In the genomic region with DNA sequence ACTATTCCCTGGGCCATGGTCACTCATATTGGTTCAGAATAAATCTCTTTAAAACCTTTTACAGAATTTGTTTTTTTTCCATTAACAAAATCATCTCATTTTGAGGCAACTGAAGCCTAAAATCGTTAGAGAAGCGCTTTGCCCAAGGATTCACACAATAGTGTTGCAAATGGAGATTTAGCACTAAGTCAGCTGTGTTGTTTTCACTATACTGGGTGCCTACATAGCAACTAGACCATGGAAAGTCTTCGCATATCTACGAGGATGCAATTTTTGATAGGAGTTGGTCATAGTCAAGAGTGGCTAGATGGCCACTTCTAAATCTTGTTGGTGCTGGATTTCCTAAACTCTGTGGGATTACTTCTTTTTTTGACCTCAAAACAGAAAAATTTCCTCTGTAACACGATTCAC, we compare ENCODE assay signal across 8 cellular contexts. TPM values are rescaled to one million over a fixed set of nuclear protein-coding genes. Genes with fewer than 3 reads are reported as not detected.
A peak's percentile ranks its signal among the peaks of the same experiment; 100 is the strongest.
DNase-seq lines count a peak whose midpoint lies in the region; ATAC-seq, FAIRE-seq and TF ChIP-seq lines count a peak whose summit lies in the region.

No MANE protein-coding gene starts in this region.

- H2BK15ac ChIP-seq in H9 (ENCODE audit: low read depth, low read length) = no peak overlapping the region

- H3K79me1 ChIP-seq in H9 (ENCODE audit: insufficient read depth, low read depth, low read length, poor library complexity, severe bottlenecking) = no peaks in the 10 kb centered on the region

- H3K27ac Mint-ChIP-seq in H9 (no peak overlapping the region), astrocyte (ENCODE audit: unreplicated experiment) (no peak overlapping the region)

- no peak overlapping the region for H3K18ac ChIP-seq in H9 (ENCODE audit: insufficient read length, low read depth, low read length)

- H3K4me3 ChIP-seq in astrocyte (ENCODE audit: insufficient read depth, low read depth, low read length) = peak overlapping the region; percentile 99
- peak overlapping the region; percentile 95 to 98 for H3K4me3 ChIP-seq in kidney (ENCODE audit: low read length in 2 of 2)
- H3K4me3 ChIP-seq in thymus (ENCODE audit: low read length) = peak overlapping the region; percentile 68

- H4K8ac ChIP-seq in H9 (replicated peaks; ENCODE audit: insufficient read length, low read depth, low read length) = no peak overlapping the region

- DNase-seq in H9 (no peak), astrocyte (ENCODE audit: low read depth) (no peak), kidney (no peak), AML-193 (lab: John Stamatoyannopoulos, UW) (no peak), NCI-H2029 treated with DMSO at 0.1 percent for 48 hours (lab: John Stamatoyannopoulos, UW) (no peak)
- DNase-seq in central memory CD4-positive, alpha-beta T cell = no peak

- H3K4ac ChIP-seq in H9 (ENCODE audit: low read depth, low read length) = no peak overlapping the region

- H2BK20ac ChIP-seq in H9 (ENCODE audit: low read depth, low read length, poor library complexity, severe bottlenecking) = no peak overlapping the region

- H2BK12ac ChIP-seq in H9 (ENCODE audit: insufficient read length, low read depth, low read length) = no peak overlapping the region

- H3K9ac ChIP-seq in H9 (ENCODE audit: extremely low read depth, insufficient read length, low read length) (no peak overlapping the region), astrocyte (ENCODE audit: low read length) (peak overlapping the region; percentile 97), kidney (ENCODE audit: low read length in 2 of 2) (peak overlapping the region in 1 of 2 donors; percentile 91)

- H3K36me3 Mint-ChIP-seq in H9 (ENCODE audit: insufficient read depth in 1 of 3, low read depth in 3 of 3) (no peaks in the 10 kb centered on the region), astrocyte (ENCODE audit: low read depth, unreplicated experiment) (no peaks in the 10 kb centered on the region)

- H3K27me3 ChIP-seq in H9 (ENCODE audit: insufficient read depth, low read length) = no peaks in the 10 kb centered on the region
- H3K27me3 ChIP-seq in astrocyte (ENCODE audit: insufficient read depth, low read length) = no peaks in the 10 kb centered on the region
- no peaks in the 10 kb centered on the region for H3K27me3 ChIP-seq in thymus (ENCODE audit: control insufficient read depth, insufficient read depth)

- H3K23me2 ChIP-seq in H9 (ENCODE audit: insufficient read length, low read depth, low read length, poor library complexity, severe bottlenecking) = peaks cover 6% of the 10 kb centered on the region

- H2BK5ac ChIP-seq in H9 (ENCODE audit: insufficient read length, low read length) = no peak overlapping the region

- TF ChIP-seq CTCF in H9 (conservative IDR thresholded peaks at IDR 0.05) = no peak
- TF ChIP-seq CTCF in astrocyte (IDR thresholded peaks at IDR 0.05; ENCODE audit: insufficient read depth, low read depth, low read length) = no peak
- TF ChIP-seq CTCF in kidney (IDR thresholded peaks at IDR 0.05; ENCODE audit: borderline replicate concordance, extremely low read depth, insufficient read depth) = no peak

- no peak overlapping the region for H4K91ac ChIP-seq in H9 (ENCODE audit: insufficient read length, low read depth, low read length)

- no peak overlapping the region for H3K4me3 Mint-ChIP-seq in H9
- no peak overlapping the region for H3K4me3 Mint-ChIP-seq in astrocyte (ENCODE audit: unreplicated experiment)

- FAIRE-seq in astrocyte (lab: Jason Lieb, UNC) (no peak), kidney (lab: Jason Lieb, UNC) (no peak)

- H3K4me2 ChIP-seq in H9 (ENCODE audit: insufficient read depth, insufficient read length, low read length) (peak overlapping the region; percentile 80), astrocyte (ENCODE audit: low read length) (peak overlapping the region; percentile 96)

- no CpG with 5 or more reads among the region's 5 CpGs for WGBS in H9 (ENCODE audit: extremely low coverage, insufficient read length, low lambda C conversion rate)
- 74% methylated on average over 5 of the region's 5 CpGs for whole genome bisulfite sequencing in thymus

- no peak overlapping the region for H3K56ac ChIP-seq in H9 (ENCODE audit: insufficient read length, low read depth, low read length)

- H3K4me1 ChIP-seq in H9 (ENCODE audit: insufficient read depth, low read length) (0 out of 2 replicates have a peak, but pooled peaks cover 2% of the 10 kb centered on the region), astrocyte (ENCODE audit: insufficient read depth, low read length) (peaks cover 10% of the 10 kb centered on the region), kidney (ENCODE audit: control insufficient read depth in 1 of 2, insufficient read depth in 1 of 2, low read depth in 1 of 2, low read length in 2 of 2) (peaks cover 4 to 5% of the 10 kb centered on the region in 2 donors), thymus (ENCODE audit: control insufficient read depth, insufficient read depth, low read length) (peaks cover 4% of the 10 kb centered on the region)

- intact Hi-C loops in kidney (cut with DNase I) = no loop called here

- peak overlapping the region; percentile 2 for H4K5ac ChIP-seq in H9 (ENCODE audit: insufficient read length, low read depth, low read length)

- H3K27me3 Mint-ChIP-seq in H9 (ENCODE audit: low read depth) (no peaks in the 10 kb centered on the region; the same call in 1 of the 2 replicates), astrocyte (ENCODE audit: low read depth, unreplicated experiment) (no peaks in the 10 kb centered on the region)

- no peak overlapping the region for H3K23ac ChIP-seq in H9 (ENCODE audit: insufficient read length, low read depth, low read length)

- peak overlapping the region; percentile 14 for H3K27ac ChIP-seq in H9 (ENCODE audit: insufficient read length, low read depth, low read length)
- H3K27ac ChIP-seq in astrocyte (ENCODE audit: low read depth, low read length) = peak overlapping the region; percentile 89
- peak overlapping the region; percentile 94 to 95 for H3K27ac ChIP-seq in kidney (ENCODE audit: low read depth in 2 of 2, low read length in 2 of 2)
- peak overlapping the region; percentile 88 for H3K27ac ChIP-seq in thymus (ENCODE audit: low read depth)

- H3K4me1 Mint-ChIP-seq in H9 (no peaks in the 10 kb centered on the region; a peak in 1 of 4 replicates), astrocyte (ENCODE audit: low read depth, unreplicated experiment) (no peaks in the 10 kb centered on the region)

- no peak overlapping the region for H2AK5ac ChIP-seq in H9 (ENCODE audit: insufficient read length, low read length)

- H4K20me1 ChIP-seq in H9 (ENCODE audit: control insufficient read depth, insufficient read depth, insufficient read length) = no peaks in the 10 kb centered on the region
- H4K20me1 ChIP-seq in astrocyte (ENCODE audit: insufficient read depth, low read length) = peaks cover 13% of the 10 kb centered on the region

- H3K9me3 ChIP-seq in H9 (ENCODE audit: control insufficient read depth, low read depth, low read length) = no peaks in the 10 kb centered on the region
- H3K9me3 ChIP-seq in astrocyte (ENCODE audit: insufficient read depth, low read depth, low read length) = no peaks in the 10 kb centered on the region
- H3K9me3 ChIP-seq in kidney (ENCODE audit: control insufficient read depth in 1 of 2, low read length in 2 of 2) = no peaks in the 10 kb centered on the region
- H3K9me3 ChIP-seq in thymus (ENCODE audit: control insufficient read depth) = no peaks in the 10 kb centered on the region

- no peak overlapping the region for H3T11ph ChIP-seq in H9 (ENCODE audit: low read length)

- H2BK120ac ChIP-seq in H9 (ENCODE audit: low read depth, low read length, poor library complexity, severe bottlenecking) = no peak overlapping the region

- H2AFZ ChIP-seq in H9 (ENCODE audit: low read length) (peak overlapping the region; percentile 0), astrocyte (ENCODE audit: low read depth, low read length) (peak overlapping the region; percentile 53)

- no peaks in the 10 kb centered on the region for H3K36me3 ChIP-seq in astrocyte (ENCODE audit: insufficient read depth, low read length)
- H3K36me3 ChIP-seq in kidney (ENCODE audit: control insufficient read depth in 1 of 2, insufficient read depth in 2 of 2, low read length in 2 of 2) = no peaks in the 10 kb centered on the region
- H3K36me3 ChIP-seq in thymus (ENCODE audit: control insufficient read depth, insufficient read depth) = peaks cover 3% of the 10 kb centered on the region

- peaks cover 0 to 3% of the 10 kb centered on the region in 2 experiments; a peak in 1 of 5 replicates for H3K9me3 Mint-ChIP-seq in H9
- peaks cover 2% of the 10 kb centered on the region for H3K9me3 Mint-ChIP-seq in astrocyte (ENCODE audit: unreplicated experiment)

- no peaks in the 10 kb centered on the region for H3K79me2 ChIP-seq in H9 (ENCODE audit: insufficient read depth, low read length)
- H3K79me2 ChIP-seq in astrocyte (ENCODE audit: insufficient read depth, low read length) = peaks cover 42% of the 10 kb centered on the region

- no peak for ATAC-seq in GM18519 (IDR thresholded peaks at IDR 0.05; ENCODE audit: low FRiP score, unreplicated experiment)

- H3K14ac ChIP-seq in H9 (ENCODE audit: insufficient read depth, low read length) = no peak overlapping the region

RNA-seq across cellular contexts. Expression of gene TIPRL, which starts 0.5 kb away (rescaled TPM):
- total RNA-seq in H9 (2021) = 24.0 and 24.4 TPM in 2 replicates
- 34.4 and 37.4 TPM in 2 replicates for total RNA-seq in astrocyte
- 26.3 TPM for total RNA-seq in kidney
- 20.7 TPM for polyA plus RNA-seq in kidney (ENCODE audit: insufficient read depth, low read depth, low replicate concordance)
- 29.5 TPM for polyA plus RNA-seq in thymus

RNA-seq across cellular contexts. Expression of gene GPR161, which starts 41.5 kb away (rescaled TPM):
- total RNA-seq in H9 (2021) = 9.9 and 10.6 TPM in 2 replicates
- 16.5 and 21.9 TPM in 2 replicates for total RNA-seq in astrocyte
- 4.2 TPM for total RNA-seq in kidney
- polyA plus RNA-seq in kidney (ENCODE audit: insufficient read depth, low read depth, low replicate concordance) = 1.4 TPM
- 1.6 TPM for polyA plus RNA-seq in thymus

RNA-seq across cellular contexts. Expression of gene SFT2D2, which starts 47.6 kb away (rescaled TPM):
- total RNA-seq in H9 (2021) (28.4 and 32.1 TPM in 2 replicates), astrocyte (69.0 and 73.4 TPM in 2 replicates), kidney (89.3 TPM)
- polyA plus RNA-seq in kidney (ENCODE audit: insufficient read depth, low read depth, low replicate concordance) (7.4 TPM), thymus (11.0 TPM)

Comparison
In these comparisons a context has a peak if more than half of its experiments do, and no peak if none do; other contexts are left out.
1. H3K27ac ChIP-seq: peak in every context shown above with its lines; median percentile 94 in kidney; 89 in astrocyte; 88 in thymus; 14 in H9.